In the genomic region with DNA sequence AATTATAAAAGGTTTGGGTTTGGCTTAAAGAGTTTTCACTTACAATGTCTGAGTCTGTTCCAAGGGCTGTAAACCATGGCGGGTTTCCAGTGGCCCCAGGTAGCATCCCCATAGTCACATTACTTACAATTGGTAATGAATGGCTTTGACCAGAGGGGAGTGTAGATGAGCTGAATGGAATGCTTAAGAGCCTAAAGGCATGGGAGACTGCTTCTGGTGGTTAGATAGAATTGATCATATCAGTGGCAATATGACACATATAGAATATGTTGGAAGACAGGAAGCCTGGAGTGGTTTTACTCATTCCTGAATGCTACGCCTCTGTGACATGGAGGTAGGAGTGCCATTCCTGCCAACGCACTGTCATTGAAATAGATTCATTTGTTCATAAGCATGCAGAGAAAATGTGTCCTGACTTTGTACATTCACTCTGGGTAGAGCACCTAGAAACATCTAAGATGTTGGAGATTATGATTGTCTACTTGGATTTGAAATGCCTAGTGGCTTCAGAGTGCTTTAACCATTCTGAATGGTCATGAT, we compare ENCODE assay signal across 1 cellular context.
TF ChIP-seq lines count a peak whose summit lies in the region.

No MANE protein-coding gene starts in this region.

TF ChIP-seq in liver, 16 proteins besides CTCF, POLR2A, EP300 and RAD21 (continued from another document):
- TF ChIP-seq, protein P1, sequence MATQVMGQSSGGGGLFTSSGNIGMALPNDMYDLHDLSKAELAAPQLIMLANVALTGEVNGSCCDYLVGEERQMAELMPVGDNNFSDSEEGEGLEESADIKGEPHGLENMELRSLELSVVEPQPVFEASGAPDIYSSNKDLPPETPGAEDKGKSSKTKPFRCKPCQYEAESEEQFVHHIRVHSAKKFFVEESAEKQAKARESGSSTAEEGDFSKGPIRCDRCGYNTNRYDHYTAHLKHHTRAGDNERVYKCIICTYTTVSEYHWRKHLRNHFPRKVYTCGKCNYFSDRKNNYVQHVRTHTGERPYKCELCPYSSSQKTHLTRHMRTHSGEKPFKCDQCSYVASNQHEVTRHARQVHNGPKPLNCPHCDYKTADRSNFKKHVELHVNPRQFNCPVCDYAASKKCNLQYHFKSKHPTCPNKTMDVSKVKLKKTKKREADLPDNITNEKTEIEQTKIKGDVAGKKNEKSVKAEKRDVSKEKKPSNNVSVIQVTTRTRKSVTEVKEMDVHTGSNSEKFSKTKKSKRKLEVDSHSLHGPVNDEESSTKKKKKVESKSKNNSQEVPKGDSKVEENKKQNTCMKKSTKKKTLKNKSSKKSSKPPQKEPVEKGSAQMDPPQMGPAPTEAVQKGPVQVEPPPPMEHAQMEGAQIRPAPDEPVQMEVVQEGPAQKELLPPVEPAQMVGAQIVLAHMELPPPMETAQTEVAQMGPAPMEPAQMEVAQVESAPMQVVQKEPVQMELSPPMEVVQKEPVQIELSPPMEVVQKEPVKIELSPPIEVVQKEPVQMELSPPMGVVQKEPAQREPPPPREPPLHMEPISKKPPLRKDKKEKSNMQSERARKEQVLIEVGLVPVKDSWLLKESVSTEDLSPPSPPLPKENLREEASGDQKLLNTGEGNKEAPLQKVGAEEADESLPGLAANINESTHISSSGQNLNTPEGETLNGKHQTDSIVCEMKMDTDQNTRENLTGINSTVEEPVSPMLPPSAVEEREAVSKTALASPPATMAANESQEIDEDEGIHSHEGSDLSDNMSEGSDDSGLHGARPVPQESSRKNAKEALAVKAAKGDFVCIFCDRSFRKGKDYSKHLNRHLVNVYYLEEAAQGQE (IDR thresholded peaks at IDR 0.05) = no peak
- TF ChIP-seq JUND (IDR thresholded peaks at IDR 0.05) = no peak
- TF ChIP-seq GABPA (IDR thresholded peaks at IDR 0.05 in 1 of 2, conservative IDR thresholded peaks at IDR 0.05 in 1 of 2) = no peak
